32 cellular contexts compared by ENCODE assay signal in genomic region chr12:21334771-21335325, GRCh38. TPM values are rescaled to one million over a fixed set of nuclear protein-coding genes. Genes with fewer than 3 reads are reported as not detected.
"Had no signal": no experiment of that assay in that cellular context is flagged by ENCODE, and none has a peak within 500 bp of the region (broad histone marks: within the 10 kb centered on the region; RNA-seq: fewer than 3 reads in every experiment).

Gene SLCO1A2, minus strand, starts transcription at chr12:21334917. Its CDS starts 270 bp downstream, at chr12:21334647.

- H3K27me3 ChIP-seq: ascending aorta, cardiac muscle cell, heart right ventricle, neutrophil, stomach, suprapubic skin, tibial nerve had no signal

- H3K27ac ChIP-seq: ascending aorta, cardiac muscle cell, heart right ventricle, neutrophil, stomach, suprapubic skin had no signal

- H3K9me3 Mint-ChIP-seq: activated naive CD4-positive, alpha-beta T cell treated with anti-CD3 and anti-CD28 coated beads, Interleukin-2, amount 50 U/mL, for 72 hours had no signal

- DNase-seq: activated CD4-positive, alpha-beta T cell treated with anti-CD3 and anti-CD28 coated beads for 4 hours; activated CD4-positive, alpha-beta T cell treated with anti-CD3 and anti-CD28 coated beads, Interleukin-2, amount 50 U/mL, for 4 hours; activated naive CD4-positive, alpha-beta T cell; activated T-cell treated with anti-CD3 and anti-CD28 coated beads for 4 hours; activated T-cell treated with anti-CD3 and anti-CD28 coated beads, Interleukin-2, amount 50 U/mL, for 72 hours; effector memory CD4-positive, alpha-beta T cell; foreskin fibroblast; heart right ventricle; left ventricle myocardium superior; mucosa of descending colon; retina; stimulated activated CD4-positive, alpha-beta T cell treated with anti-CD3 and anti-CD28 coated beads, Interleukin-15, amount 100 ng/mL, for 24 hours; stimulated activated CD4-positive, alpha-beta T cell treated with anti-CD3 and anti-CD28 coated beads, Interleukin-2, amount 100 ng/mL, for 24 hours; stimulated activated naive B cell treated with anti-CD40 and anti-IgM and Interleukin-4, amounts not matched to agents 10 μg/mL and 1 μg/mL and 100 μg/mL, for 72 hours; stomach; T-helper 9 cell had no signal

- H3K4me1 ChIP-seq: ascending aorta, heart right ventricle, stomach, suprapubic skin had no signal

- H3K36me3 ChIP-seq: ascending aorta, cardiac muscle cell, heart right ventricle, neutrophil, stomach, suprapubic skin, tibial nerve had no signal

- H3K4me3 ChIP-seq: ascending aorta, cardiac muscle cell, heart right ventricle, mucosa of descending colon, stomach, suprapubic skin, tibial nerve had no signal

- H3K4me3 Mint-ChIP-seq: activated T-cell treated with anti-CD3 and anti-CD28 coated beads, Interleukin-2, amount 50 U/mL, for 72 hours; brain; nephron; stimulated activated naive B cell treated with anti-CD40 and anti-IgM and Interleukin-4, amounts not matched to agents 10 μg/mL and 1 μg/mL and 100 μg/mL, for 72 hours had no signal

- ATAC-seq: activated naive CD4-positive, alpha-beta T cell treated with anti-CD3 and anti-CD28 coated beads, Interleukin-2, amount 50 U/mL, for 72 hours; activated T-cell treated with anti-CD3 and anti-CD28 coated beads, Interleukin-2, amount 50 U/mL, for 72 hours; heart right ventricle; left ventricle myocardium superior; mucosa of descending colon; stimulated activated naive B cell treated with anti-CD40 and anti-IgM and Interleukin-4, amounts not matched to agents 10 μg/mL and 1 μg/mL and 100 μg/mL, for 72 hours had no signal

- H3K27me3 Mint-ChIP-seq: stimulated activated naive B cell treated with anti-CD40 and anti-IgM and Interleukin-4, amounts not matched to agents 10 μg/mL and 1 μg/mL and 100 μg/mL, for 72 hours had no signal

- H3K4me1 Mint-ChIP-seq: brain; nephron; stimulated activated naive B cell treated with anti-CD40 and anti-IgM and Interleukin-4, amounts not matched to agents 10 μg/mL and 1 μg/mL and 100 μg/mL, for 72 hours had no signal

- H3K27ac Mint-ChIP-seq: activated naive CD4-positive, alpha-beta T cell treated with anti-CD3 and anti-CD28 coated beads, Interleukin-2, amount 50 U/mL, for 72 hours; activated T-cell treated with anti-CD3 and anti-CD28 coated beads, Interleukin-2, amount 50 U/mL, for 72 hours; brain; nephron; stimulated activated naive B cell treated with anti-CD40 and anti-IgM and Interleukin-4, amounts not matched to agents 10 μg/mL and 1 μg/mL and 100 μg/mL, for 72 hours had no signal

- H3K36me3 Mint-ChIP-seq: activated naive CD4-positive, alpha-beta T cell treated with anti-CD3 and anti-CD28 coated beads, Interleukin-2, amount 50 U/mL, for 72 hours; brain; stimulated activated naive B cell treated with anti-CD40 and anti-IgM and Interleukin-4, amounts not matched to agents 10 μg/mL and 1 μg/mL and 100 μg/mL, for 72 hours had no signal

RNA-seq across cellular contexts. Expression of gene SLCO1A2, which starts in this region (rescaled TPM):
- total RNA-seq: activated naive CD4-positive, alpha-beta T cell treated with anti-CD3 and anti-CD28 coated beads, Interleukin-2, amount 50 U/mL, for 72 hours; activated T-cell treated with anti-CD3 and anti-CD28 coated beads, Interleukin-2, amount 50 U/mL, for 72 hours; ascending aorta; endothelial cell of umbilical vein; fibroblast of lung; heart right ventricle; left ventricle myocardium superior; lung microvascular endothelial cell; mesenteric fat pad; mucosa of descending colon; posterior vena cava; stomach; suprapubic skin; T-helper 1 cell treated with Interleukin-12 subunit alpha and Interleukin-12 subunit beta and Interleukin-4 antibody, amounts not matched to agents 30 ng/mL and 1 ng/mL, for 36 hours; urinary bladder had no signal
- polyA plus RNA-seq: endothelial cell of umbilical vein, esophagus, fibroblast of lung, heart right ventricle, stomach, urinary bladder had no signal
